In genomic region chr10:121112618-121113384, GRCh38 we compare ENCODE assay signal across 15 cellular contexts.
DNase-seq lines count a peak whose midpoint lies in the region; ATAC-seq and TF ChIP-seq lines count a peak whose summit lies in the region.
"Had no signal": no experiment of that assay in that cellular context is flagged by ENCODE, and none has a peak within 500 bp of the region (broad histone marks: within the 10 kb centered on the region; RNA-seq: fewer than 3 reads in every experiment).

No MANE protein-coding gene starts in this region.

- H3K27ac Mint-ChIP-seq in WTC11: no peak overlapping the region
- peak overlapping the region; percentile 19 to 72 (median 36) for H3K27ac Mint-ChIP-seq in nephron
- H3K27ac Mint-ChIP-seq: B cell had no signal

- ATAC-seq in WTC11: peak; percentile 72
- ATAC-seq: heart left ventricle had no signal

- DNase-seq in ELF-1 (ENCODE audit: low read depth, low spot score): peak; percentile 37
- peak; percentile 15 for DNase-seq in NB4 (ENCODE audit: low read depth)
- peak; percentile 18 for DNase-seq in WTC11 (ENCODE audit: low spot score)
- DNase-seq in EL: no peak
- no peak for DNase-seq in Kasumi-1 (lab: John Stamatoyannopoulos, UW)
- no peak for DNase-seq in vagina (ENCODE audit: extremely low spot score in 2 of 2)
- no peak for DNase-seq in SK-N-SH
- DNase-seq: activated CD4-positive, alpha-beta T cell treated with anti-CD3 and anti-CD28 coated beads, Interleukin-2, amount 50 U/mL, for 48 hours; activated effector memory CD4-positive, alpha-beta T cell treated with anti-CD3 and anti-CD28 coated beads, Interleukin-2, amount 50 U/mL, for 16 hours; heart left ventricle; NCI-H187 treated with DMSO at 0.1 percent for 48 hours; pancreas; Peyer's patch had no signal

- no peak overlapping the region for H3K9ac ChIP-seq in SK-N-SH

- H3K4me1 ChIP-seq in vagina: no peaks in the 10 kb centered on the region
- H3K4me1 ChIP-seq in SK-N-SH (ENCODE audit: control insufficient read depth in 1 of 2, insufficient read depth in 2 of 2, low read depth in 1 of 2, low read length in 1 of 2): no peaks in the 10 kb centered on the region
- H3K4me1 ChIP-seq: heart left ventricle, pancreas, Peyer's patch had no signal

- H3K4me3 ChIP-seq in NB4 (ENCODE audit: low read depth, low read length) (no peak overlapping the region), vagina (no peak overlapping the region), SK-N-SH (ENCODE audit: low read depth in 2 of 2, low read length in 1 of 2) (no peak overlapping the region)
- H3K4me3 ChIP-seq: heart left ventricle, pancreas, Peyer's patch had no signal

- H3F3A ChIP-seq in SK-N-SH (replicated peaks; ENCODE audit: insufficient read depth): no peaks in the 10 kb centered on the region

- TF ChIP-seq RAD21 in SK-N-SH (IDR thresholded peaks at IDR 0.05; ENCODE audit: low read length): no peak

- TF ChIP-seq POLR2A in NB4 (IDR thresholded peaks at IDR 0.05; ENCODE audit: extremely low read depth, insufficient read length): no peak
- no peak for TF ChIP-seq POLR2A in vagina (IDR thresholded peaks at IDR 0.05)

- H3K27me3 ChIP-seq in vagina (no peaks in the 10 kb centered on the region), SK-N-SH (ENCODE audit: insufficient read depth) (no peaks in the 10 kb centered on the region)
- H3K27me3 ChIP-seq: pancreas, Peyer's patch had no signal

- no peak for TF ChIP-seq EP300 in SK-N-SH (IDR thresholded peaks at IDR 0.05; ENCODE audit: borderline replicate concordance in 1 of 2, low read depth in 1 of 2, low read length in 1 of 2)

- no peaks in the 10 kb centered on the region for H3K9me3 ChIP-seq in vagina
- no peaks in the 10 kb centered on the region for H3K9me3 ChIP-seq in SK-N-SH
- H3K9me3 ChIP-seq: Peyer's patch had no signal

- H3K79me2 ChIP-seq in SK-N-SH (ENCODE audit: insufficient read depth): no peaks in the 10 kb centered on the region

- 46% methylated on average over 10 of the region's 10 CpGs for WGBS in SK-N-SH (ENCODE audit: low lambda C conversion rate)

- no peak for TF ChIP-seq CTCF in NB4 (IDR thresholded peaks at IDR 0.05; ENCODE audit: low read depth, low read length)
- no peak for TF ChIP-seq CTCF in WTC11 (IDR thresholded peaks at IDR 0.05)
- no peak for TF ChIP-seq CTCF in nephron (IDR thresholded peaks at IDR 0.05; ENCODE audit: unreplicated experiment in 3 of 3)
- TF ChIP-seq CTCF in vagina (IDR thresholded peaks at IDR 0.05): no peak
- TF ChIP-seq CTCF in SK-N-SH (IDR thresholded peaks at IDR 0.05): no peak

- H3K9me2 ChIP-seq in SK-N-SH: no peaks in the 10 kb centered on the region

- POLR2A ChIA-PET in WTC11 (lab: Charles Lee) (interaction anchor here (0.5 kb wide), 1 partner anchor 959 kb away, joined by 3 read pairs; no protein-coding TSS in a partner anchor), SK-N-SH (lab: Yijun Ruan, JAX) (no interaction called here)

- no peaks in the 10 kb centered on the region for H3K36me3 ChIP-seq in vagina
- H3K36me3 ChIP-seq in SK-N-SH (replicated peaks in 1 of 2; ENCODE audit: control insufficient read depth in 1 of 2, insufficient read depth in 2 of 2, low read length in 1 of 2): no peaks in the 10 kb centered on the region
- H3K36me3 ChIP-seq: heart left ventricle, pancreas, Peyer's patch had no signal

- H3K4me3 Mint-ChIP-seq in WTC11 (no peak overlapping the region), nephron (no peak overlapping the region)
- H3K4me3 Mint-ChIP-seq: B cell had no signal

- intact Hi-C loops in vagina (cut with DNase I): no loop called here

- CTCF ChIA-PET in WTC11 (lab: Charles Lee) (interaction anchor here (1.0 to 2.1 kb wide), 2 partner anchors 43 to 164 kb away, joined by 4 to 9 read pairs; no protein-coding TSS in a partner anchor), SK-N-SH (lab: Yijun Ruan, JAX) (interaction anchor here (0.6 kb wide), 1 partner anchor 22 kb away, joined by 3 read pairs; no protein-coding TSS in a partner anchor)

- no peak overlapping the region for H2AFZ ChIP-seq in SK-N-SH (ENCODE audit: low read depth)

- H3K9me3 Mint-ChIP-seq in WTC11: peaks cover 33% of the 10 kb centered on the region
- peaks cover 12% of the 10 kb centered on the region for H3K9me3 Mint-ChIP-seq in nephron

- no peak overlapping the region for H3K27ac ChIP-seq in vagina
- no peak overlapping the region for H3K27ac ChIP-seq in SK-N-SH (ENCODE audit: low read depth in 2 of 2, low read length in 1 of 2)
- H3K27ac ChIP-seq: heart left ventricle, pancreas, Peyer's patch had no signal

- peaks cover 5% of the 10 kb centered on the region; the same call in 1 of the 2 replicates for H3K27me3 Mint-ChIP-seq in WTC11 (ENCODE audit: low read depth)
- H3K27me3 Mint-ChIP-seq in nephron (ENCODE audit: low read depth): peaks cover 12% of the 10 kb centered on the region

- H3K36me3 Mint-ChIP-seq in WTC11 (peaks cover 9% of the 10 kb centered on the region), nephron (ENCODE audit: low read depth) (peaks cover 12% of the 10 kb centered on the region)

- H3K4me1 Mint-ChIP-seq in WTC11 (peaks cover 11% of the 10 kb centered on the region), nephron (peaks cover 19% of the 10 kb centered on the region)
- H3K4me1 Mint-ChIP-seq: B cell had no signal

- no peak overlapping the region for H3K4me2 ChIP-seq in SK-N-SH

- no peaks in the 10 kb centered on the region for H4K20me1 ChIP-seq in SK-N-SH (ENCODE audit: insufficient read depth)

TF ChIP-seq in WTC11, 78 proteins besides CTCF, POLR2A, EP300 and RAD21:
- TF ChIP-seq ZNF219 (CRISPR knock-in tag; IDR thresholded peaks at IDR 0.05; ENCODE audit: borderline replicate concordance) (no peak), TEAD1 (CRISPR knock-in tag; IDR thresholded peaks at IDR 0.05) (no peak)

TF ChIP-seq in SK-N-SH, 30 proteins besides CTCF, POLR2A, EP300 and RAD21 (continues in another document):
- TF ChIP-seq ELF1 (IDR thresholded peaks at IDR 0.05) (no peak), PBX3 (IDR thresholded peaks at IDR 0.05) (no peak), USF1 (IDR thresholded peaks at IDR 0.05; ENCODE audit: borderline replicate concordance, low read depth) (no peak), FOSL2 (IDR thresholded peaks at IDR 0.05; ENCODE audit: borderline replicate concordance, low read depth) (no peak), NFIC (IDR thresholded peaks at IDR 0.05; ENCODE audit: borderline replicate concordance) (no peak), TCF12 (IDR thresholded peaks at IDR 0.05) (no peak), FOXJ3 (CRISPR knock-in tag; IDR thresholded peaks at IDR 0.05) (no peak), POLR2AphosphoS5 (IDR thresholded peaks at IDR 0.05; ENCODE audit: low read depth, low read length) (no peak), TEAD4 (IDR thresholded peaks at IDR 0.05; ENCODE audit: borderline replicate concordance, insufficient read depth) (no peak), REST (IDR thresholded peaks at IDR 0.05; ENCODE audit: low read depth, low read length) (no peak), MEF2A (IDR thresholded peaks at IDR 0.05; ENCODE audit: borderline replicate concordance, low read depth) (no peak), MXI1 (IDR thresholded peaks at IDR 0.05; ENCODE audit: low read depth, low read length) (no peak), IRF3 (IDR thresholded peaks at IDR 0.05; ENCODE audit: low read depth, low read length) (no peak)

Comparison
In these comparisons a context has a peak if more than half of its experiments do, and no peak if none do; other contexts are left out.
1. DNase-seq: peak in ELF-1 (single experiment), NB4 (single experiment) and WTC11 (single experiment); none in EL (single experiment), Kasumi-1 (0 of 2), vagina (0 of 2) and SK-N-SH (single experiment).